22 cellular contexts compared by ENCODE assay signal in the genomic region with DNA sequence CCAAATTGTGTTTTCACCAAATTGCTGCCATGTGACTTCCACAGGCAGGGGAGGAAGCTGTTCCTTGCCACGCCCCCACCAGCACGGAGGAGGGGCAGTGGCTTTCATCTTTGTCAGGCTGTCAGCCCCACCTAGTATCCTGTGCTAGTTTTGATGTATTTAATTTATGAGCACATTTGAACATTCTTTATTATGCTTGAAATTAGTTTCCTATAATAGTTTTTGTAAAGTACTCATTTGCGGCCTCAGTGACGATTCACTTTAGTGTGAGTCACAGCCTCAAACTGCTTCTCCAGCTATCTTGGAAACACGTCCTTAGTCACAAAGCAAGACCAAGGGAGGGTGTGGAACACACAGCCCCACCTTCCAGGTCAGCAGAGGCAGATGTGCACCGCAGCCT.
DNase-seq lines count a peak whose midpoint lies in the region; ATAC-seq and TF ChIP-seq lines count a peak whose summit lies in the region.
"Had no signal": no experiment of that assay in that cellular context is flagged by ENCODE, and none has a peak within 500 bp of the region (broad histone marks: within the 10 kb centered on the region; RNA-seq: fewer than 3 reads in every experiment).

No MANE protein-coding gene starts in this region.

- H3K27me3 ChIP-seq in skeletal muscle tissue (ENCODE audit: control insufficient read depth in 3 of 3, insufficient read depth in 3 of 3, low read length in 3 of 3) = no peaks in the 10 kb centered on the region
- H3K27me3 ChIP-seq in CD8-positive, alpha-beta T cell (ENCODE audit: insufficient read depth, low read length) = no peaks in the 10 kb centered on the region
- H3K27me3 ChIP-seq: pancreas, Peyer's patch, sigmoid colon had no signal

- peak overlapping the region; percentile 17 for H3K27ac ChIP-seq in skeletal muscle tissue (ENCODE audit: low read depth, low read length)
- H3K27ac ChIP-seq in CD8-positive, alpha-beta T cell (ENCODE audit: low read depth, low read length) = no peak overlapping the region
- H3K27ac ChIP-seq: pancreas, Peyer's patch, sigmoid colon had no signal

- intact Hi-C loops in CD8-positive, alpha-beta T cell (cut with DNase I, micrococcal nuclease) = loop anchor here in 1 of 2 experiments (10.0 kb wide), 1 partner anchor 48 kb away; no protein-coding TSS in a partner anchor

- no peaks in the 10 kb centered on the region for H3K27me3 Mint-ChIP-seq in CD8-positive, alpha-beta T cell (ENCODE audit: low read depth)
- H3K27me3 Mint-ChIP-seq: IgD-negative memory B cell had no signal

- H3K4me3 ChIP-seq in skeletal muscle tissue (ENCODE audit: low read length in 3 of 3) = no peak overlapping the region
- H3K4me3 ChIP-seq in CD8-positive, alpha-beta T cell (ENCODE audit: low read depth, low read length) = no peak overlapping the region
- H3K4me3 ChIP-seq: pancreas, Peyer's patch, sigmoid colon had no signal

- TF ChIP-seq CTCF in CD8-positive, alpha-beta T cell (IDR thresholded peaks at IDR 0.05) = no peak

- H3K9me3 ChIP-seq in skeletal muscle tissue (ENCODE audit: control insufficient read depth in 3 of 3, low read length in 3 of 3) = peaks cover 0 to 5% (median 0%) of the 10 kb centered on the region in 3 donors
- no peaks in the 10 kb centered on the region for H3K9me3 ChIP-seq in CD8-positive, alpha-beta T cell (ENCODE audit: low read length)
- H3K9me3 ChIP-seq: pancreas, sigmoid colon, SK-N-SH had no signal

- POLR2A ChIA-PET in CD8-positive, alpha-beta T cell (lab: Charles Lee) = no interaction called here

- H3K4me3 Mint-ChIP-seq in CD8-positive, alpha-beta T cell = no peak overlapping the region
- H3K4me3 Mint-ChIP-seq: IgD-negative memory B cell; memory B cell; naive thymus-derived CD4-positive, alpha-beta T cell; stimulated activated effector memory CD8-positive, alpha-beta T cell treated with anti-CD3 and anti-CD28 coated beads, Interleukin-12 subunit alpha, Interleukin-12 subunit beta, amount 100 ng/mL, for 72 hours had no signal

- H3K4me1 ChIP-seq in skeletal muscle tissue (ENCODE audit: control insufficient read depth in 3 of 3, insufficient read depth in 3 of 3, low read length in 3 of 3) = peaks cover 0 to 2% (median 0%) of the 10 kb centered on the region in 3 donors
- H3K4me1 ChIP-seq in CD8-positive, alpha-beta T cell (ENCODE audit: insufficient read depth, low read length) = no peaks in the 10 kb centered on the region
- H3K4me1 ChIP-seq: pancreas, Peyer's patch, sigmoid colon had no signal

- CTCF ChIA-PET in CD8-positive, alpha-beta T cell (lab: Charles Lee) = no interaction called here

- no peaks in the 10 kb centered on the region for H3K36me3 Mint-ChIP-seq in CD8-positive, alpha-beta T cell
- H3K36me3 Mint-ChIP-seq: activated naive CD4-positive, alpha-beta T cell treated with anti-CD3 and anti-CD28 coated beads, Interleukin-2, amount 50 U/mL, for 72 hours; IgD-negative memory B cell; memory B cell; stimulated activated effector memory CD8-positive, alpha-beta T cell treated with anti-CD3 and anti-CD28 coated beads, Interleukin-12 subunit alpha, Interleukin-12 subunit beta, amount 100 ng/mL, for 72 hours had no signal

- H3K9ac ChIP-seq in skeletal muscle tissue (ENCODE audit: low read depth in 1 of 3, low read length in 3 of 3) = no peak overlapping the region
- H3K9ac ChIP-seq: SK-N-SH had no signal

- no peak for ATAC-seq in CD8-positive, alpha-beta T cell
- ATAC-seq in HG03175 (IDR thresholded peaks at IDR 0.05; ENCODE audit: unreplicated experiment) = no peak
- ATAC-seq: activated CD4-positive, CD25-positive, alpha-beta regulatory T cell treated with anti-CD3 and anti-CD28 coated beads, Interleukin-2, amount 50 U/mL, for 24 hours; activated naive CD4-positive, alpha-beta T cell treated with anti-CD3 and anti-CD28 coated beads, Interleukin-2, amount 50 U/mL, for 72 hours; esophagus mucosa; naive thymus-derived CD4-positive, alpha-beta T cell; stimulated activated effector memory CD8-positive, alpha-beta T cell treated with anti-CD3 and anti-CD28 coated beads, Interleukin-12 subunit alpha, Interleukin-12 subunit beta, amount 100 ng/mL, for 72 hours had no signal

- H3K27ac Mint-ChIP-seq in CD8-positive, alpha-beta T cell = no peak overlapping the region
- H3K27ac Mint-ChIP-seq: activated naive CD4-positive, alpha-beta T cell treated with anti-CD3 and anti-CD28 coated beads, Interleukin-2, amount 50 U/mL, for 72 hours; IgD-negative memory B cell; memory B cell; naive thymus-derived CD4-positive, alpha-beta T cell; stimulated activated effector memory CD8-positive, alpha-beta T cell treated with anti-CD3 and anti-CD28 coated beads, Interleukin-12 subunit alpha, Interleukin-12 subunit beta, amount 100 ng/mL, for 72 hours had no signal

- peak; percentile 35 for DNase-seq in EH (ENCODE audit: low read depth)
- DNase-seq in NOMO-1 (lab: John Stamatoyannopoulos, UW; ENCODE audit: unreplicated experiment in 2 of 2) = peak; percentile 4 to 18
- DNase-seq in cerebellar cortex (ENCODE audit: low spot score) = peak; percentile 47
- DNase-seq in CD8-positive, alpha-beta T cell = no peak
- DNase-seq in activated naive CD4-positive, alpha-beta T cell treated with anti-CD3 and anti-CD28 coated beads, Interleukin-2, amount 50 U/mL, for 16 hours = no peak
- DNase-seq: activated T-cell treated with anti-CD3 and anti-CD28 coated beads, Interleukin-2, amount 50 U/mL, for 48 hours; effector CD4-positive, alpha-beta T cell; naive thymus-derived CD4-positive, alpha-beta T cell; NCI-H1694 treated with DMSO at 0.1 percent for 48 hours; NCI-H82; Peyer's patch; sigmoid colon; SK-N-SH had no signal

- H3K36me3 ChIP-seq in skeletal muscle tissue (ENCODE audit: control insufficient read depth in 3 of 3, insufficient read depth in 3 of 3, low read length in 3 of 3) = no peaks in the 10 kb centered on the region
- H3K36me3 ChIP-seq in CD8-positive, alpha-beta T cell (ENCODE audit: insufficient read depth, low read length) = no peaks in the 10 kb centered on the region
- H3K36me3 ChIP-seq: pancreas, Peyer's patch, sigmoid colon had no signal

- H3K4me1 Mint-ChIP-seq in CD8-positive, alpha-beta T cell (ENCODE audit: low read depth) = no peaks in the 10 kb centered on the region
- H3K4me1 Mint-ChIP-seq: IgD-negative memory B cell; memory B cell; stimulated activated effector memory CD8-positive, alpha-beta T cell treated with anti-CD3 and anti-CD28 coated beads, Interleukin-12 subunit alpha, Interleukin-12 subunit beta, amount 100 ng/mL, for 72 hours had no signal

- peaks cover 2% of the 10 kb centered on the region for H3K9me3 Mint-ChIP-seq in CD8-positive, alpha-beta T cell

Comparison
In these comparisons a context has a peak if more than half of its experiments do, and no peak if none do; other contexts are left out.
1. DNase-seq: peak in EH (single experiment), NOMO-1 (2 of 2) and cerebellar cortex (single experiment); none in CD8-positive, alpha-beta T cell (0 of 7) and activated naive CD4-positive, alpha-beta T cell treated with anti-CD3 and anti-CD28 coated beads, Interleukin-2, amount 50 U/mL, for 16 hours (single experiment).